1 cellular context compared by ENCODE assay signal in the genomic region with DNA sequence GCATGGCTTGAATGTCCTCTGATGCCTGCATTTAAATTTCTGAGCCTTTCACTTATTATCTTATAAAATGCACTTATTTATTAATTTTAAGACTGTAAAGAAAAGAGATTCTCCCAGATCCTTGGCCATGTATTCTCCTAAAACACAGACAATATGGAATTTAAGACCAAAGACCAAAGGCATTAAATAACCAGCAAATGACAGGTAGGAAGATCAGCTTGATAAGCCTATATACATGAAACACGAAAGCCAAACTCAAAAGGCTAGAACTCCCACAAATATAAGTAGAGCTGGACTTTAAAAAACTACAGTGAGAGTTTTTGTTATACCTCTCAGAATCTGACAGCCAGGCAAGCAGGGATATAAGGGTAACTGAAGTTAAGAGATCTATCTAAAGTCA.
TF ChIP-seq lines count a peak whose summit lies in the region.

No MANE protein-coding gene starts in this region.

TF ChIP-seq in GM23338, 12 proteins besides CTCF, POLR2A, EP300 and RAD21 (continued from another document):
- TF ChIP-seq ZNF462 (CRISPR knock-in tag; IDR thresholded peaks at IDR 0.05) = no peak
- no peak for TF ChIP-seq EZH2phosphoT487 (IDR thresholded peaks at IDR 0.05; ENCODE audit: unreplicated experiment)
- no peak for TF ChIP-seq CREB1 (CRISPR knock-in tag; IDR thresholded peaks at IDR 0.05; ENCODE audit: low read depth)
- no peak for TF ChIP-seq NANOG (IDR thresholded peaks at IDR 0.05; ENCODE audit: borderline replicate concordance)
- TF ChIP-seq ZNF331 (CRISPR knock-in tag; IDR thresholded peaks at IDR 0.05; ENCODE audit: low read depth) = no peak
- TF ChIP-seq ETS1 (IDR thresholded peaks at IDR 0.05) = no peak
- TF ChIP-seq STAT1 (IDR thresholded peaks at IDR 0.05; ENCODE audit: unreplicated experiment) = no peak
- TF ChIP-seq POLR2AphosphoS5 (IDR thresholded peaks at IDR 0.05; ENCODE audit: low read depth) = no peak
- no peak for TF ChIP-seq ZNF114 (CRISPR knock-in tag; IDR thresholded peaks at IDR 0.05)
- TF ChIP-seq JUNB (IDR thresholded peaks at IDR 0.05; ENCODE audit: unreplicated experiment) = no peak
- TF ChIP-seq EZH2 (IDR thresholded peaks at IDR 0.05; ENCODE audit: low read depth, unreplicated experiment) = no peak
